In the genomic region with DNA sequence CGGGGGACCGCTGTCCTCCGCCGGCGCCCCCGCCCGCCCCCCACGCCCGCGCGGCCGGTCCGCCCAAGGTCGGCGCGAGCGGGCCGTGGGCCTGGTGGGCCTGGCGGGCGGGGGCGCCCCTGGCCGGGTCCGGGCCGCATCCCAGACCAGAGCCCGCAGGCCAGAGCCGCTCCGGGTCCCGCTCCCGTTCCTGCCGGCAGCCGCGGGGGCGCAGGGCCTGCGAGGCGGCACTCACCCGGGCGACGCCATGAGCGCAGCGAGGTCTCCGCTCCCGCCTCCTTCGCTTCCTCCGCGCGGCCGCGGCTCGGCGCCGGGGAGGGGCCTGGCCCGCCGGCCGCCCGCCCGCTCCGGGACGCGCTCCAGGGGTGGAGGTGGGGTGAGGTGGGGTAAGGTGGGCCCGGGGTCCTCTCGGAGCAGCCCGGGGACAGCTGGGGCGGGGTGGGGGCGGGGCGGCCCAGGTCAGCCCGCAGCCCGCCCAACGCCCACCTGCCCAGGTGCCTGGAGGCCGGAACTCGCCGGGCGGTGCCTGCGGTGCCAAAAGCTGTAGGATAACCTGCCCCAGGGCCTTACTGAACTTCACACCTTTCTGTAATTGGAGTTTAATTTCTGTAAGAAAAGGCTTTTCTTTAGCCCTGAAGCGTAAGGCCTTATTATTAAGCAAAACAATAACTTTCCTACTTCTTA, we compare ENCODE assay signal across 8 cellular contexts. TPM values are rescaled to one million over a fixed set of nuclear protein-coding genes. Genes with fewer than 3 reads are reported as not detected.
DNase-seq lines count a peak whose midpoint lies in the region; ATAC-seq and TF ChIP-seq lines count a peak whose summit lies in the region.

A gene with protein sequence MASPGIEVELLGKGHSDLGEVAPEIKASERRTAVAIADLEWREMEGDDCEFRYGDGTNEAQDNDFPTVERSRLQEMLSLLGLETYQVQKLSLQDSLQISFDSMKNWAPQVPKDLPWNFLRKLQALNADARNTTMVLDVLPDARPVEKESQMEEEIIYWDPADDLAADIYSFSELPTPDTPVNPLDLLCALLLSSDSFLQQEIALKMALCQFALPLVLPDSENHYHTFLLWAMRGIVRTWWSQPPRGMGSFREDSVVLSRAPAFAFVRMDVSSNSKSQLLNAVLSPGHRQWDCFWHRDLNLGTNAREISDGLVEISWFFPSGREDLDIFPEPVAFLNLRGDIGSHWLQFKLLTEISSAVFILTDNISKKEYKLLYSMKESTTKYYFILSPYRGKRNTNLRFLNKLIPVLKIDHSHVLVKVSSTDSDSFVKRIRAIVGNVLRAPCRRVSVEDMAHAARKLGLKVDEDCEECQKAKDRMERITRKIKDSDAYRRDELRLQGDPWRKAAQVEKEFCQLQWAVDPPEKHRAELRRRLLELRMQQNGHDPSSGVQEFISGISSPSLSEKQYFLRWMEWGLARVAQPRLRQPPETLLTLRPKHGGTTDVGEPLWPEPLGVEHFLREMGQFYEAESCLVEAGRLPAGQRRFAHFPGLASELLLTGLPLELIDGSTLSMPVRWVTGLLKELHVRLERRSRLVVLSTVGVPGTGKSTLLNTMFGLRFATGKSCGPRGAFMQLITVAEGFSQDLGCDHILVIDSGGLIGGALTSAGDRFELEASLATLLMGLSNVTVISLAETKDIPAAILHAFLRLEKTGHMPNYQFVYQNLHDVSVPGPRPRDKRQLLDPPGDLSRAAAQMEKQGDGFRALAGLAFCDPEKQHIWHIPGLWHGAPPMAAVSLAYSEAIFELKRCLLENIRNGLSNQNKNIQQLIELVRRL (minus strand): TSS at position 270 of the 684 bp plus-strand sequence. CDS start 21 bp downstream, at position 249.

- peaks cover 20% of the 10 kb centered on the region for H3K4me1 ChIP-seq in HUES48 (ENCODE audit: control insufficient read depth, insufficient read depth, low read length)
- peaks cover 0 to 20% of the 10 kb centered on the region in 2 donors for H3K4me1 ChIP-seq in ascending aorta

- H3K9me3 Mint-ChIP-seq in T-helper 1 cell treated with Interleukin-12 subunit alpha and Interleukin-12 subunit beta and Interleukin-4 antibody, amounts not matched to agents 30 μg/mL and 1 μg/mL, for 36 hours, result no peaks in the 10 kb centered on the region

- intact Hi-C loops in ascending aorta (cut with DNase I), result loop anchor here (1.0 to 2.0 kb wide), 2 partner anchors 20 to 34 kb away; a partner anchor contains a TSS

- H3K9me3 ChIP-seq in HUES48 (ENCODE audit: control insufficient read depth, insufficient read depth, low read length) (no peaks in the 10 kb centered on the region), ascending aorta (no peaks in the 10 kb centered on the region)

- H3K4me1 Mint-ChIP-seq in T-helper 1 cell treated with Interleukin-12 subunit alpha and Interleukin-12 subunit beta and Interleukin-4 antibody, amounts not matched to agents 30 μg/mL and 1 μg/mL, for 36 hours (ENCODE audit: low read depth), result peaks cover 24% of the 10 kb centered on the region

- peak; percentile 57 for ATAC-seq in GM19468 (IDR thresholded peaks at IDR 0.05; ENCODE audit: extremely low read depth, unreplicated experiment)

- peak within 1 kb of the TSS; percentile 96 for H3K4me3 Mint-ChIP-seq in T-helper 1 cell treated with Interleukin-12 subunit alpha and Interleukin-12 subunit beta and Interleukin-4 antibody, amounts not matched to agents 30 μg/mL and 1 μg/mL, for 36 hours

- H3K9ac ChIP-seq in HUES48 (ENCODE audit: low read depth, low read length), result peak within 1 kb of the TSS; percentile 65

- TF ChIP-seq CTCF in ascending aorta (IDR thresholded peaks at IDR 0.05), result no peak

- in situ Hi-C loops in Caki2 (cut with HindIII; ENCODE audit: low pct_unique_long_range_greater_than_20kb, low sequenced_read_pairs), result no loop called here

- DNase-seq in Caki2 (ENCODE audit: low read depth) (peak; percentile 34), ascending aorta (ENCODE audit: low spot score in 2 of 2) (peak in 1 of 2 donors; percentile 67), hepatic stellate cell (ENCODE audit: low spot score) (peak; percentile 75), retina (peak; percentile 47), MV-4-11 (lab: John Stamatoyannopoulos, UW) (no peak)

- H3K4me3 ChIP-seq in HUES48 (ENCODE audit: low read depth, low read length) (peak within 1 kb of the TSS; percentile 78), ascending aorta (peak within 1 kb of the TSS; percentile 74 to 81)

- peak within 1 kb of the TSS; percentile 17 for H3K27ac ChIP-seq in HUES48 (ENCODE audit: low read depth, low read length)
- H3K27ac ChIP-seq in ascending aorta, result peak within 1 kb of the TSS; percentile 90 to 96

- no peaks in the 10 kb centered on the region for H3K27me3 Mint-ChIP-seq in T-helper 1 cell treated with Interleukin-12 subunit alpha and Interleukin-12 subunit beta and Interleukin-4 antibody, amounts not matched to agents 30 μg/mL and 1 μg/mL, for 36 hours (ENCODE audit: low read depth)

- H3K36me3 ChIP-seq in HUES48 (ENCODE audit: control insufficient read depth, insufficient read depth, low read length) (no peaks in the 10 kb centered on the region), ascending aorta (no peaks in the 10 kb centered on the region)

- peaks cover 9% of the 10 kb centered on the region for H3K36me3 Mint-ChIP-seq in T-helper 1 cell treated with Interleukin-12 subunit alpha and Interleukin-12 subunit beta and Interleukin-4 antibody, amounts not matched to agents 30 μg/mL and 1 μg/mL, for 36 hours (ENCODE audit: low read depth)

- H3K27me3 ChIP-seq in HUES48 (ENCODE audit: control insufficient read depth, insufficient read depth, low read length) (no peaks in the 10 kb centered on the region), ascending aorta (no peaks in the 10 kb centered on the region)

- H3K27ac Mint-ChIP-seq in T-helper 1 cell treated with Interleukin-12 subunit alpha and Interleukin-12 subunit beta and Interleukin-4 antibody, amounts not matched to agents 30 μg/mL and 1 μg/mL, for 36 hours, result peak within 1 kb of the TSS; percentile 91

RNA-seq across cellular contexts. Expression of the gene that starts here (rescaled TPM):
- 22.0 and 30.4 TPM in 2 replicates for total RNA-seq in Caki2 (2014; rRNA removed; shearing (Covaris generic); ENCODE audit: low replicate concordance)
- 29.2 TPM for total RNA-seq in ascending aorta
